Comparison of ENCODE assay signal across 13 cellular contexts in the genomic region with DNA sequence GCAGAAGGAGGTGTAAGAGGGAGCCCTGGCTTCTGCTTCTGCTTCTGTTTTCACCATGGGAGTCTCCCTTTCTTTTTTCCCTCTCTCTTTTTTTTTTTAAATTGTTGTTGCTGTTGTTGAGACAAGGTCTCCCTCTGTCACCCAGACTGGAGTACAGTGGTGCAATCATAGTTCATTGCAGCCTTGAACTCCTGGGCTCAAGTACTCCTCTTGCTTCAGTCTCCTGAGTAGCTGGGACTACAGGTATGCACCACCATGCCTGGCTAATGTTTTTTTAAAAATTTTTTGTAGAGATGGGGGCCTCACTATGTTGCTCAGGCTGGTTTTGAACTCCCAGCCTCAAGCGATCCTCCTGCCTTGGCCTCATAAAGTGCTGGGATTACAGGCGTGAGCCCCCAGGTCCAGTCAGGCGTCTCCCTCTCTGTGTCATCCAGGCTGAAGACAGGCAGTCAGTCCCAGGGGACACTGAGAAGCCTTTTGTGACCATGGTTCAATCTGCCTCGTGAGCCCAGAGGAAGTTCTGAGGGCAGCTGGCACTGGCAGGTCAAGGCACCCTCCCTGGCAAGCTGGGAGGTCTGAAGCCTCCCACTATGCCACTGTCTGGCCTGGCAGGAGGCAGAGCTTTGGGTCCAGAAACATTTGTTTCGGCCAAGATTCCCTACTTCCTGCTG. TPM values are rescaled to one million over a fixed set of nuclear protein-coding genes. Genes with fewer than 3 reads are reported as not detected.
"Had no signal": no experiment of that assay in that cellular context is flagged by ENCODE, and none has a peak within 500 bp of the region (broad histone marks: within the 10 kb centered on the region; RNA-seq: fewer than 3 reads in every experiment).

No MANE protein-coding gene starts in this region.

- H3K9me3 ChIP-seq: body of pancreas, gastrocnemius medialis had no signal

- H3K36me3 ChIP-seq: gastrocnemius medialis, neural progenitor cell had no signal

- H3K4me3 ChIP-seq: body of pancreas, gastrocnemius medialis, neural progenitor cell had no signal

- DNase-seq: activated CD4-positive, alpha-beta T cell treated with anti-CD3 and anti-CD28 coated beads, Interleukin-2, amount 10 ng/mL, durations not matched to agents 7 days and 5 days; activated CD4-positive, CD25-positive, alpha-beta regulatory T cell; activated effector memory CD4-positive, alpha-beta T cell treated with Interleukin-2 at 50 U/mL for 16 hours; activated T-cell treated with anti-CD3 and anti-CD28 coated beads, Interleukin-2, amount 50 U/mL, for 1 hour; body of pancreas; central memory CD4-positive, alpha-beta T cell; effector memory CD4-positive, alpha-beta T cell; gastrocnemius medialis; stimulated activated CD4-positive, alpha-beta T cell treated with anti-CD3 and anti-CD28 coated beads, Interleukin-15, amount 100 ng/mL, for 24 hours; stimulated activated CD4-positive, alpha-beta T cell treated with anti-CD3 and anti-CD28 coated beads, Interleukin-4, amount 100 ng/mL, for 24 hours had no signal

- H3K27ac ChIP-seq: body of pancreas, gastrocnemius medialis, neural progenitor cell, parathyroid adenoma had no signal

- H3K4me1 ChIP-seq: body of pancreas, parathyroid adenoma had no signal

- ATAC-seq: body of pancreas, gastrocnemius medialis had no signal

- H3K27me3 ChIP-seq: body of pancreas, gastrocnemius medialis, neural progenitor cell had no signal

RNA-seq across cellular contexts. Expression of a gene that starts 33.6 kb away (rescaled TPM):
- total RNA-seq: activated CD4-positive, alpha-beta T cell treated with anti-CD3 and anti-CD28 coated beads, Interleukin-2, amount 10 ng/mL, durations not matched to agents 7 days and 5 days; body of pancreas; fibroblast of lung had no signal
